In the genomic region with DNA sequence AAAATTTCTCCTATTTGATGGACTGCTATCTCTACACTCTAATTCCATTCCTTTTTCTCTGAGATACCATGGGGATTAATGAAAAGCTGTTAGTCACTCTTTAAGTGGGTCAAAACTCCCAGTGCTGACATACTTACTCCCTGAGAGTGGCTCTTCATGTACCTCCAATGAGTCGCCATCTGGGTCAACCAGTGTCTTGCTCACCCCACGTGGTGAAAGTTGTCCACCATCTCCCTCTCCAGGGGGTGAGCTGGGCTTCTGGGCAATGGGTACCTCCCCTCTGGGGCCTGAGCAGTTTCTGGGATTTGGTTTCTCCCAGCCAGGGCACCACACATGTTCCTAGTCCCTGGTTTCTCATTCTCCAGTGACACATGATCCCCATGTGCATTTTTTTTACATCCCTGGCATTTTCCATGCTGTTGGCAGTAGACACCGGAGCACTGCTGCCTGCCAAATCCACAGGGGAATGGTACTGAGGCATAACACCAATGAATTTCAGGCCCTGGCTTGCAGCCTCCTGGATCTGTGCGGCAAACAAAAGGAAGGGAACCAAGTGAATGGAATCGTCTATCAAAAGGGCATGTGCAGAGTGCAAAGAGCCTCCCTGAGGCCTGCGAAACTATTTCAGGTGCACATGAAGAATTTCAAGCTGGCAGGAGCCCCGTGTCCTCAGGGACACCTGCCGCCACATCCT, we compare ENCODE assay signal across 16 cellular contexts.
DNase-seq lines count a peak whose midpoint lies in the region; ATAC-seq and TF ChIP-seq lines count a peak whose summit lies in the region.
"Had no signal": no experiment of that assay in that cellular context is flagged by ENCODE, and none has a peak within 500 bp of the region (broad histone marks: within the 10 kb centered on the region; RNA-seq: fewer than 3 reads in every experiment).

No MANE protein-coding gene starts in this region.

- H3K9me3 ChIP-seq in OCI-LY7 (ENCODE audit: low read length) (no peaks in the 10 kb centered on the region), hepatocyte (ENCODE audit: low read depth) (no peaks in the 10 kb centered on the region)
- H3K9me3 ChIP-seq: adrenal gland, stomach had no signal

- H4K20me1 ChIP-seq in OCI-LY7 (ENCODE audit: insufficient read depth, low read length) (no peaks in the 10 kb centered on the region), hepatocyte (ENCODE audit: insufficient read depth, poor library complexity, severe bottlenecking) (no peaks in the 10 kb centered on the region)

- no peak overlapping the region; the same call in 1 of the 2 replicates for H2AFZ ChIP-seq in OCI-LY7 (ENCODE audit: low read length)
- H2AFZ ChIP-seq in hepatocyte: no peak overlapping the region

- CTCF ChIA-PET in OCI-LY7 (lab: Charles Lee; ENCODE audit: unreplicated experiment): no interaction called here

- in situ Hi-C loops in G401 (cut with HindIII; ENCODE audit: low sequenced_read_pairs): no loop called here

- peak; percentile 90 for ATAC-seq in foreskin keratinocyte

- H3K27ac ChIP-seq in OCI-LY7 (ENCODE audit: low read depth, low read length, poor library complexity, severe bottlenecking) (peak overlapping the region; percentile 95), foreskin keratinocyte (peak overlapping the region; percentile 57), hepatocyte (no peak overlapping the region)
- H3K27ac ChIP-seq: adrenal gland, C4-2B, stomach had no signal

- no peak overlapping the region for H3K4me3 ChIP-seq in AG10803 (ENCODE audit: low read length)
- H3K4me3 ChIP-seq in OCI-LY7 (ENCODE audit: low read depth, low read length, poor library complexity, severe bottlenecking): no peak overlapping the region
- H3K4me3 ChIP-seq in hepatocyte: no peak overlapping the region
- H3K4me3 ChIP-seq: adrenal gland, stomach had no signal

- WGBS in hepatocyte (ENCODE audit: low lambda C conversion rate, missing lambda C conversion rate): no CpG with 5 or more reads among the region's 8 CpGs

- H3K4me1 ChIP-seq in OCI-LY7 (ENCODE audit: insufficient read depth, low read length, poor library complexity, severe bottlenecking): peaks cover 94% of the 10 kb centered on the region
- peaks cover 15% of the 10 kb centered on the region for H3K4me1 ChIP-seq in foreskin keratinocyte
- no peaks in the 10 kb centered on the region for H3K4me1 ChIP-seq in hepatocyte (ENCODE audit: insufficient read depth)
- H3K4me1 ChIP-seq: adrenal gland, stomach had no signal

- H3K36me3 ChIP-seq in OCI-LY7 (ENCODE audit: insufficient read depth, low read length): no peaks in the 10 kb centered on the region
- no peaks in the 10 kb centered on the region for H3K36me3 ChIP-seq in hepatocyte (replicated peaks; ENCODE audit: insufficient read depth, low read depth)
- H3K36me3 ChIP-seq: adrenal gland, stomach had no signal

- H3K9me2 ChIP-seq in OCI-LY7 (ENCODE audit: insufficient read depth, low read length) (no peaks in the 10 kb centered on the region), hepatocyte (replicated peaks; ENCODE audit: insufficient read depth) (no peaks in the 10 kb centered on the region)

- BruUV-seq in OCI-LY7 (replicated peaks; lab: Mats Ljungman, UMichigan): no TSS peak

- H3K27me3 ChIP-seq in foreskin keratinocyte: no peaks in the 10 kb centered on the region
- H3K27me3 ChIP-seq in hepatocyte: no peaks in the 10 kb centered on the region
- H3K27me3 ChIP-seq: adrenal gland, stomach had no signal

- H3K79me2 ChIP-seq in OCI-LY7 (ENCODE audit: insufficient read depth, low read depth, low read length): no peaks in the 10 kb centered on the region
- H3K79me2 ChIP-seq in hepatocyte: no peaks in the 10 kb centered on the region

- intact Hi-C loops in OCI-LY7 (cut with micrococcal nuclease; ENCODE audit: unreplicated experiment): loop anchor here (10.0 kb wide), 1 partner anchor 455 kb away; no protein-coding TSS in a partner anchor

- DNase-seq in AG10803 (ENCODE audit: low read depth): peak; percentile 49
- peak; percentile 83 for DNase-seq in G401 (ENCODE audit: low spot score)
- peak; percentile 56 for DNase-seq in OCI-LY7 (ENCODE audit: low spot score)
- DNase-seq in foreskin keratinocyte: peak in 1 of 2 donors; percentile 70
- no peak for DNase-seq in OCI-M2 (lab: John Stamatoyannopoulos, UW; ENCODE audit: unreplicated experiment)
- no peak for DNase-seq in hepatocyte (ENCODE audit: low spot score)
- DNase-seq in ureter (ENCODE audit: low spot score): no peak
- DNase-seq in SHP77 treated with DMSO at 0.1 percent for 48 hours (lab: John Stamatoyannopoulos, UW): no peak
- DNase-seq: foreskin melanocyte, GF-D8, H7, midbrain, NCI-H526, stomach had no signal

- POLR2A ChIA-PET in OCI-LY7 (lab: Charles Lee): interaction anchor here (1.1 to 1.3 kb wide), 2 partner anchors 15 to 371 kb away, joined by 3 to 4 read pairs; no protein-coding TSS in a partner anchor

- H3K4me2 ChIP-seq in OCI-LY7 (ENCODE audit: low read length) (peak overlapping the region; percentile 49; the same call in 1 of the 2 replicates), hepatocyte (no peak overlapping the region)

- no peak for TF ChIP-seq CTCF in AG10803 (conservative IDR thresholded peaks at IDR 0.05; ENCODE audit: low read length)
- no peak for TF ChIP-seq CTCF in OCI-LY7 (conservative IDR thresholded peaks at IDR 0.05; ENCODE audit: low read length)
- TF ChIP-seq CTCF in foreskin keratinocyte (conservative IDR thresholded peaks at IDR 0.05): no peak
- TF ChIP-seq CTCF in hepatocyte (IDR thresholded peaks at IDR 0.05; ENCODE audit: poor library complexity): no peak

Comparison
In these comparisons a context has a peak if more than half of its experiments do, and no peak if none do; other contexts are left out.
1. DNase-seq: peak in AG10803 (single experiment), G401 (single experiment) and OCI-LY7 (single experiment); none in OCI-M2 (single experiment), hepatocyte (single experiment), ureter (single experiment) and SHP77 treated with DMSO at 0.1 percent for 48 hours (single experiment).